11 cellular contexts compared by ENCODE assay signal in the genomic region with DNA sequence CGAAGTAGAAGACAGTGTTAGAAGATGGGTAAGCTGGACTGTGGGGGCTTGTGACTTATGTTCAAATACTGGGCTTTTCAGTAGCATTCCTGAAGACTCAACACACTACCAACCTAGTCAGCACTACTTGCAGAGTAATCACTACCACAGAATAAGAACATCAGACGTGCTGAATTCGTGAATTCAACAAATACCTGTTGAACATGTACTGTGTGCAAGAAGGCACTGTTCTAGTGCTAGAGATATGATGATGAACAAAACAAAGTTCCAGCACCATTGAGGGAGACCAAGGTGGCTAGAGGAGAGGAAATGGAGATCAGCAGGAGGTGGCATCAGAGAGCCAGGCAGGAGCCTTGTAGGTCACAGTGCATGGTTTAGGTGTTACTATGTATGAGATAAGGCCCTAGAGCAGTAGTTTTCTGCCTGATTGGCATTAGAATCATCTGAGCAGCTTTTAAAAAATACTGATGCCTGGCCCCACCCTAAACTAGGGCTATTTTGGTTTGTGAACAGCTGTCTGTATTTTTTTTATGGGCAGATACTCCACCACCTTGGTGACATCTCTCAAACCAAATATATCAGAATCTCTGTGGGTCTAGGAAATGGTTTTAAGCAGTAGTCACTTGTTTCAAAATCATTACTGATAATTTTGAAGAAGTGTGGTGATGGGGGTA. TPM values are rescaled to one million over a fixed set of nuclear protein-coding genes. Genes with fewer than 3 reads are reported as not detected.
A peak's percentile ranks its signal among the peaks of the same experiment; 100 is the strongest.
DNase-seq lines count a peak whose midpoint lies in the region; ATAC-seq, FAIRE-seq and TF ChIP-seq lines count a peak whose summit lies in the region.
"Had no signal": no experiment of that assay in that cellular context is flagged by ENCODE, and none has a peak within 500 bp of the region (broad histone marks: within the 10 kb centered on the region; RNA-seq: fewer than 3 reads in every experiment).

No MANE protein-coding gene starts in this region.

- no peak for TF ChIP-seq EP300 in H1 (IDR thresholded peaks at IDR 0.05; ENCODE audit: borderline replicate concordance in 1 of 2, low read depth in 2 of 2, low read length in 2 of 2)

- H3K79me2 ChIP-seq in Karpas-422 (ENCODE audit: low read length), result no peaks in the 10 kb centered on the region
- H3K79me2 ChIP-seq in H1 (ENCODE audit: control insufficient read depth in 1 of 2, insufficient read depth in 2 of 2, low read length in 2 of 2), result peaks cover 16 to 100% of the 10 kb centered on the region in 2 experiments
- H3K79me2 ChIP-seq in osteoblast (ENCODE audit: insufficient read depth, low read length), result peaks cover 100% of the 10 kb centered on the region

- TF ChIP-seq RAD21 in H1 (IDR thresholded peaks at IDR 0.05 in 1 of 2, conservative IDR thresholded peaks at IDR 0.05 in 1 of 2; ENCODE audit: low read depth in 2 of 2, low read length in 2 of 2), result peak; percentile 42 to 55

- no peak overlapping the region for H3K9ac ChIP-seq in Karpas-422 (ENCODE audit: low read length)
- no peak overlapping the region for H3K9ac ChIP-seq in H1 (replicated peaks in 1 of 4; ENCODE audit: extremely low read depth in 1 of 4, low read depth in 3 of 4, low read length in 3 of 4)

- H3K27me3 ChIP-seq in Karpas-422 (ENCODE audit: low read length) (no peaks in the 10 kb centered on the region), H1 (replicated peaks in 1 of 4; ENCODE audit: control insufficient read depth in 3 of 4, extremely low read depth in 1 of 4, insufficient read depth in 3 of 4, low read length in 3 of 4) (no peaks in the 10 kb centered on the region), osteoblast (ENCODE audit: insufficient read depth, low read length) (no peaks in the 10 kb centered on the region)

- H3K4me1 ChIP-seq in Karpas-422 (ENCODE audit: low read length), result no peaks in the 10 kb centered on the region
- peaks cover 0 to 6% (median 2%) of the 10 kb centered on the region in 4 experiments; a peak in 3 of 7 replicates for H3K4me1 ChIP-seq in H1 (replicated peaks in 1 of 4; ENCODE audit: control insufficient read depth in 3 of 4, insufficient read depth in 4 of 4, low read length in 3 of 4)
- H3K4me1 ChIP-seq in osteoblast (ENCODE audit: insufficient read depth, low read length), result peaks cover 85% of the 10 kb centered on the region

- H3K9me2 ChIP-seq in Karpas-422 (replicated peaks; ENCODE audit: insufficient read depth, low read length), result no peaks in the 10 kb centered on the region

- no peak overlapping the region for H2BK5ac ChIP-seq in H1 (ENCODE audit: low read depth, low read length)

- H3K4me2 ChIP-seq in Karpas-422 (ENCODE audit: low read depth, low read length, poor library complexity, severe bottlenecking) (no peak overlapping the region), H1 (ENCODE audit: insufficient read depth in 1 of 2, low read depth in 2 of 2, low read length in 2 of 2) (peak overlapping the region; percentile 6 to 10; a peak in 2 of 4 replicates), osteoblast (ENCODE audit: insufficient read depth, low read length) (peak overlapping the region; percentile 43)

- no peak overlapping the region for H2BK20ac ChIP-seq in H1 (ENCODE audit: low read length)

- H3K56ac ChIP-seq in H1 (replicated peaks; ENCODE audit: insufficient read length, low read depth, low read length), result no peak overlapping the region

- no peak overlapping the region for H3K23ac ChIP-seq in H1 (ENCODE audit: insufficient read length)

- 61% methylated on average over 3 of the region's 3 CpGs; no CpG with 5 or more reads in 1 of the 2 experiments for WGBS in H1 (ENCODE audit: extremely low coverage in 1 of 2, insufficient coverage in 1 of 2, insufficient read length in 1 of 2, insufficient replicate concordance in 2 of 2, low coverage in 1 of 2, low lambda C conversion rate in 2 of 2, missing lambda C conversion rate in 1 of 2), 2 experiments

- H3K18ac ChIP-seq in H1 (ENCODE audit: extremely low read depth, low read length), result no peak overlapping the region

- H3K9me3 ChIP-seq in Karpas-422 (ENCODE audit: low read length) (no peaks in the 10 kb centered on the region), H1 (ENCODE audit: insufficient read depth in 2 of 2, low read depth in 1 of 2, low read length in 1 of 2) (no peaks in the 10 kb centered on the region), osteoblast (ENCODE audit: low read depth, low read length) (no peaks in the 10 kb centered on the region)

- H2BK12ac ChIP-seq in H1 (ENCODE audit: low read depth, low read length), result no peak overlapping the region

- no peak overlapping the region for H3K27ac ChIP-seq in Karpas-422 (ENCODE audit: low read length)
- no peak overlapping the region for H3K27ac ChIP-seq in H1 (ENCODE audit: low read depth, low read length)
- H3K27ac ChIP-seq in osteoblast (ENCODE audit: low read depth, low read length), result peak overlapping the region; percentile 38
- H3K27ac ChIP-seq in caudate nucleus (ENCODE audit: low read depth, low read length), result no peak overlapping the region

- POLR2A ChIA-PET in H1 (lab: Charles Lee; ENCODE audit: partially characterized antibody), result interaction anchor here (1.0 to 1.9 kb wide), 2 partner anchors 12 to 30 kb away, joined by 4 read pairs; no protein-coding TSS in a partner anchor

- FAIRE-seq in H1 (lab: Jason Lieb, UNC), result no peak

- no peaks in the 10 kb centered on the region for H3K23me2 ChIP-seq in H1 (ENCODE audit: low read depth, low read length)

- no peak for TF ChIP-seq POLR2A in H1 (IDR thresholded peaks at IDR 0.05; ENCODE audit: control extremely low read depth in 1 of 2, low read depth in 2 of 2, low read length in 2 of 2)

- ATAC-seq in HG03196 (IDR thresholded peaks at IDR 0.05; ENCODE audit: unreplicated experiment) (no peak), HG03469 (IDR thresholded peaks at IDR 0.05; ENCODE audit: unreplicated experiment) (no peak)

- H4K91ac ChIP-seq in H1 (replicated peaks; ENCODE audit: insufficient read length, low read length), result no peak overlapping the region

- H4K20me1 ChIP-seq in Karpas-422 (ENCODE audit: insufficient read depth, low read depth, low read length) (no peaks in the 10 kb centered on the region), H1 (replicated peaks in 1 of 2; ENCODE audit: control insufficient read depth in 1 of 2, insufficient read depth in 2 of 2, low read length in 2 of 2) (peaks cover 2 to 7% of the 10 kb centered on the region in 2 experiments), osteoblast (ENCODE audit: insufficient read depth, low read length) (peaks cover 96% of the 10 kb centered on the region)

- H3K79me1 ChIP-seq in H1 (ENCODE audit: low read depth, low read length), result peaks cover 11% of the 10 kb centered on the region

- no peak overlapping the region for H2BK120ac ChIP-seq in H1 (replicated peaks; ENCODE audit: low read depth, low read length)

- H4K8ac ChIP-seq in H1 (ENCODE audit: extremely low read depth, insufficient read depth, low read length), result no peak overlapping the region

- H2AK5ac ChIP-seq in H1 (ENCODE audit: low read depth, low read length), result no peak overlapping the region

- no peak overlapping the region for H2BK15ac ChIP-seq in H1 (ENCODE audit: low read length)

- no peak overlapping the region for H3K4me3 ChIP-seq in Karpas-422 (ENCODE audit: low read length)
- H3K4me3 ChIP-seq in H1 (ENCODE audit: extremely low read depth in 1 of 4, insufficient read depth in 2 of 4, low read depth in 3 of 4, low read length in 4 of 4), result no peak overlapping the region
- H3K4me3 ChIP-seq in osteoblast (ENCODE audit: insufficient read depth, low read length), result no peak overlapping the region

- no peak overlapping the region for H4K5ac ChIP-seq in H1 (ENCODE audit: insufficient read length, low read depth, low read length)

- H3K36me3 ChIP-seq in Karpas-422 (ENCODE audit: insufficient read depth, low read length), result no peaks in the 10 kb centered on the region
- peaks cover 0 to 2% (median 0%) of the 10 kb centered on the region in 4 experiments; a peak in 2 of 8 replicates for H3K36me3 ChIP-seq in H1 (ENCODE audit: control insufficient read depth in 2 of 4, insufficient read depth in 4 of 4, low read length in 3 of 4)
- peaks cover 15% of the 10 kb centered on the region for H3K36me3 ChIP-seq in osteoblast (ENCODE audit: insufficient read depth, low read length)

- H3K4ac ChIP-seq in H1 (replicated peaks; ENCODE audit: insufficient read length, low read depth, low read length), result no peak overlapping the region

- CTCF ChIA-PET in H1 (lab: Charles Lee; ENCODE audit: partially characterized antibody), result interaction anchor here (0.7 to 2.5 kb wide), 7 partner anchors 10 to 193 kb away, joined by 3 to 12 read pairs (median 3); no protein-coding TSS in a partner anchor

- H2AFZ ChIP-seq in Karpas-422 (ENCODE audit: low read length) (no peak overlapping the region), H1 (ENCODE audit: low read length) (no peak overlapping the region), osteoblast (ENCODE audit: low read length) (no peak overlapping the region)

- TF ChIP-seq CTCF in H1 (IDR thresholded peaks at IDR 0.05; ENCODE audit: control extremely low read depth in 1 of 3, insufficient read depth in 1 of 3, low read depth in 1 of 3, low read length in 3 of 3) (peak in 2 of 3 experiments; percentile 27 to 31; a peak in 3 of 4 replicates), osteoblast (IDR thresholded peaks at IDR 0.05; ENCODE audit: extremely low read depth, low read depth, low read length) (no peak)

- no peak overlapping the region for H3K14ac ChIP-seq in H1 (ENCODE audit: insufficient read length)

- DNase-seq in DMS 273 (lab: John Stamatoyannopoulos, UW; ENCODE audit: unreplicated experiment) (peak; percentile 29), DMS 273 treated with DMSO at 0.1 percent for 48 hours (lab: John Stamatoyannopoulos, UW) (no peak), Karpas-422 (peak; percentile 60), H1 (ENCODE audit: low read depth in 1 of 2, low spot score in 2 of 2) (no peak), osteoblast (ENCODE audit: insufficient read length, low spot score, missing footprints) (no peak), caudate nucleus (lab: John Stamatoyannopoulos, UW) (no peak)
- DNase-seq: 8988T; cortex of kidney; stimulated activated naive CD4-positive, alpha-beta T cell had no signal

TF ChIP-seq in H1, 55 proteins besides CTCF, POLR2A, EP300 and RAD21 (continues in another document):
- TF ChIP-seq NANOG (IDR thresholded peaks at IDR 0.05; ENCODE audit: insufficient read depth, low read depth, low read length, poor library complexity, severe bottlenecking), result no peak
- no peak for TF ChIP-seq TCF12 (IDR thresholded peaks at IDR 0.05; ENCODE audit: low read depth, low read length)

RNA-seq across cellular contexts. Expression of gene FERMT2, which starts 26.8 kb away (rescaled TPM):
- 0.07 and 0.34 TPM in 2 replicates for total RNA-seq in Karpas-422 (2014; rRNA removed; shearing (Covaris generic); ENCODE audit: low replicate concordance)
- total RNA-seq in H1 (2021; fragmentation: NEBNext Ultra II Directional; extraction: Animal tissue kit (Norgen Biotek cat#: 25700)), result 120 and 142 TPM in 2 replicates
- polyA plus RNA-seq in H1 (2011; rRNA removed), result 51.4 and 53.3 TPM in 2 replicates
- polyA plus RNA-seq in H1 (2011; cell fraction: cytosol; rRNA removed), result 75.3 TPM
- polyA plus RNA-seq in H1 (2011; cell fraction: nucleus; rRNA removed), result 41.7 TPM
- polyA plus RNA-seq in H1 (2012, experiment 1 of 2), result 47.9 to 84.9 TPM (median 59.8 TPM) in 4 replicates
- polyA plus RNA-seq in H1 (2012, experiment 2 of 2), result 4.3 TPM
- polyA plus RNA-seq in H1 (2013, experiment 1 of 2), result 139 TPM
- polyA plus RNA-seq in H1 (2013, experiment 2 of 2), result 149 TPM
- polyA minus RNA-seq in H1 (2011; rRNA and poly(A)+ RNA removed), result 56.7 and 112 TPM in 2 replicates
- 53.7 TPM for polyA minus RNA-seq in H1 (2011; cell fraction: cytosol; rRNA and poly(A)+ RNA removed)
- polyA minus RNA-seq in H1 (2011; cell fraction: nucleus; rRNA and poly(A)+ RNA removed), result 58.4 TPM
- 220 and 280 TPM in 2 replicates for total RNA-seq in osteoblast

Comparison
In these comparisons a context has a peak if more than half of its experiments do, and no peak if none do; other contexts are left out.
1. DNase-seq: peak in DMS 273 (single experiment) and Karpas-422 (single experiment); none in DMS 273 treated with DMSO at 0.1 percent for 48 hours (single experiment), H1 (0 of 2), osteoblast (single experiment) and caudate nucleus (0 of 61).
2. RNA of gene FERMT2, which starts 26.8 kb away (total RNA-seq): 220 to 280 TPM in osteoblast and 120 to 142 TPM in H1; 0.07 to 0.34 TPM in Karpas-422; every median in the first group is over 10 times any median in the second.